Comparison of ENCODE assay signal across 34 cellular contexts in genomic region chr1:78790174-78790573, GRCh38.
"Had no signal": no experiment of that assay in that cellular context is flagged by ENCODE, and none has a peak within 500 bp of the region (broad histone marks: within the 10 kb centered on the region; RNA-seq: fewer than 3 reads in every experiment).

No MANE protein-coding gene starts in this region.

- H3K9me3 ChIP-seq: SJCRH30 had no signal

- H3K4me3 ChIP-seq: SJCRH30 had no signal

- H3K27ac ChIP-seq: SJCRH30, VCaP had no signal

- DNase-seq: activated B cell treated with CpG ODN at 0.5 μM for 24 hours; activated CD4-positive, alpha-beta memory T cell treated with anti-CD3 and anti-CD28 coated beads, Interleukin-2, amount 10 ng/mL, durations not matched to agents 7 days and 5 days; activated CD4-positive, alpha-beta T cell treated with anti-CD3 and anti-CD28 coated beads for 48 hours; activated CD4-positive, CD25-positive, alpha-beta regulatory T cell treated with anti-CD3 and anti-CD28 coated beads, Interleukin-2, amount 50 U/mL, for 72 hours; activated CD8-positive, alpha-beta memory T cell treated with anti-CD3 and anti-CD28 coated beads for 24 hours; activated CD8-positive, alpha-beta memory T cell treated with anti-CD3 and anti-CD28 coated beads, Interleukin-2, amount 10 ng/mL, durations not matched to agents 7 days and 5 days; activated CD8-positive, alpha-beta memory T cell treated with anti-CD3 and anti-CD28 coated beads, Interleukin-2, amount 50 U/mL, for 48 hours; activated effector memory CD4-positive, alpha-beta T cell treated with anti-CD3 and anti-CD28 coated beads, Interleukin-2, amount 50 U/mL, for 16 hours; activated naive CD4-positive, alpha-beta T cell; activated naive CD4-positive, alpha-beta T cell treated with anti-CD3 and anti-CD28 coated beads, Interleukin-2, amount 50 U/mL, for 16 hours; activated naive CD8-positive, alpha-beta T cell treated with anti-CD3 and anti-CD28 coated beads for 36 hours; activated T-cell treated with anti-CD3 and anti-CD28 coated beads, Interleukin-2, amount 50 U/mL, for 72 hours; caudate nucleus; Karpas-422; KBM-7; NCI-H1105; NCI-H1417 treated with DMSO at 0.1 percent for 48 hours; NCI-H187 treated with DMSO at 0.1 percent for 48 hours; NCI-H2081; NCI-H2171 treated with DMSO at 0.1 percent for 48 hours; NCI-H2227 treated with DMSO at 0.1 percent for 48 hours; NCI-H446; NCI-H524; NCI-H69; NCI-H82; SHP77; SJCRH30; SW 1271; T-helper 1 cell; T-helper 2 cell; T-helper 9 cell had no signal

- H3K4me1 ChIP-seq: SJCRH30 had no signal

- H3K36me3 ChIP-seq: SJCRH30 had no signal

- ATAC-seq: activated CD8-positive, alpha-beta memory T cell treated with anti-CD3 and anti-CD28 coated beads, Interleukin-2, amount 10 ng/mL, durations not matched to agents 7 days and 5 days; activated T-cell treated with anti-CD3 and anti-CD28 coated beads, Interleukin-2, amount 50 U/mL, for 72 hours; activated T-helper 17 cell treated with anti-CD3 and anti-CD28 coated beads, Interleukin-2, amount 50 U/mL, for 72 hours; Panc1 had no signal

- H3K27me3 ChIP-seq: SJCRH30 had no signal
